ENCODE assay signal across 21 cellular contexts in the genomic region with DNA sequence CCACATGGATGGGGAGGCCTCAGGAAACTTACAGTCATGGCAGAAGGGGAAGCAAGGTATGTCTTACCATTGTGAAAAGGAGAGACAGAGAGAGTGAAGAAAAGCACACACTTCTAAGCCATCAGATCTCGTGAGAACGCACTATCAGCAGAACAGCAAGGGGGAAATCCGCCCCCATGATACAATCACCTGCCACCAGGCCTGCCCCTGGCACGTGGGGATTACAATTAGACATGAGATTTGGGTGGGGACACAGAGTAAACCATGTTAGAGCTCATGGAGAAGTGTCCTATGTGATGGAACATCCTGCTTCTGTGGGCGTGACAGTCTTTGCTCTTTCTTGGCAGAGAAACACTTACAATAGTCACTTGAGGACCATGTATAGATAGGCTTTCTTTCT. TPM values are rescaled to one million over a fixed set of nuclear protein-coding genes. Genes with fewer than 3 reads are reported as not detected.
A peak's percentile ranks its signal among the peaks of the same experiment; 100 is the strongest.
DNase-seq lines count a peak whose midpoint lies in the region; ATAC-seq, FAIRE-seq and TF ChIP-seq lines count a peak whose summit lies in the region.
"Had no signal": no experiment of that assay in that cellular context is flagged by ENCODE, and none has a peak within 500 bp of the region (broad histone marks: within the 10 kb centered on the region; RNA-seq: fewer than 3 reads in every experiment).

No MANE protein-coding gene starts in this region.

- H3K27ac ChIP-seq in HepG2 (ENCODE audit: extremely low read length, insufficient read depth, low read length) = peak overlapping the region; percentile 96
- H3K27ac ChIP-seq in right lobe of liver = no peak overlapping the region
- peak overlapping the region; percentile 8 for H3K27ac ChIP-seq in hepatocyte
- H3K27ac ChIP-seq: 22Rv1, BLaER1, C4-2B had no signal

- FAIRE-seq in HepG2 (lab: Jason Lieb, UNC) (no peak), bronchial epithelial cell (lab: Jason Lieb, UNC) (peak; percentile 36)
- FAIRE-seq: G401.6, GM18507 had no signal

- CTCF ChIA-PET in HepG2 (lab: Yijun Ruan, JAX; ENCODE audit: low intra/inter-chr PET ratio, low total read pairs) = no interaction called here

- H3K4me3 ChIP-seq in HepG2 (replicated peaks in 1 of 3; ENCODE audit: insufficient read depth in 1 of 3, low read depth in 2 of 3, low read length in 3 of 3) = no peak overlapping the region
- H3K4me3 ChIP-seq in right lobe of liver = no peak overlapping the region
- H3K4me3 ChIP-seq in bronchial epithelial cell (ENCODE audit: low read depth, low read length) = no peak overlapping the region
- no peak overlapping the region for H3K4me3 ChIP-seq in hepatocyte
- H3K4me3 ChIP-seq: BLaER1 had no signal

- BruUV-seq in HepG2 (replicated peaks; lab: Mats Ljungman, UMichigan) = no TSS peak

- H3K9me3 ChIP-seq in HepG2 (ENCODE audit: low read length) = no peaks in the 10 kb centered on the region
- no peaks in the 10 kb centered on the region for H3K9me3 ChIP-seq in right lobe of liver
- H3K9me3 ChIP-seq in hepatocyte (ENCODE audit: low read depth) = no peaks in the 10 kb centered on the region
- H3K9me3 ChIP-seq: BLaER1, Caco-2 had no signal

- DNase-seq in HepG2 (ENCODE audit: low spot score) (no peak), right lobe of liver (no peak), bronchial epithelial cell (ENCODE audit: low read depth) (no peak), hepatocyte (ENCODE audit: low spot score) (no peak), kidney tubule cell (ENCODE audit: low spot score) (no peak), NOMO-1 treated with DMSO at 0.1 percent for 48 hours (lab: John Stamatoyannopoulos, UW; ENCODE audit: unreplicated experiment) (no peak), middle frontal gyrus (ENCODE audit: extremely low spot score, low spot score) (no peak)
- DNase-seq: Caco-2; CD4-positive, CD25-positive, alpha-beta regulatory T cell; CD8-positive, alpha-beta T cell; DMS153; DND-41; GOT3; H7; HCEC 1CT had no signal

- TF ChIP-seq CTCF in HepG2 (CRISPR knock-in tag; IDR thresholded peaks at IDR 0.05) (no peak), right lobe of liver (IDR thresholded peaks at IDR 0.05) (no peak), bronchial epithelial cell (IDR thresholded peaks at IDR 0.05; ENCODE audit: insufficient read depth, low read length, severe bottlenecking) (no peak), hepatocyte (IDR thresholded peaks at IDR 0.05; ENCODE audit: poor library complexity) (no peak)

- no peak for TF ChIP-seq EP300 in HepG2 (IDR thresholded peaks at IDR 0.05; ENCODE audit: low read depth in 2 of 2, low read length in 2 of 2)
- TF ChIP-seq EP300 in HepG2 (CRISPR knock-in tag; IDR thresholded peaks at IDR 0.05; ENCODE audit: borderline replicate concordance) = no peak

- peaks cover 2% of the 10 kb centered on the region for H3K79me2 ChIP-seq in HepG2 (ENCODE audit: insufficient read depth, low read length)
- no peaks in the 10 kb centered on the region for H3K79me2 ChIP-seq in hepatocyte

- TF ChIP-seq RAD21 in HepG2 (CRISPR knock-in tag; IDR thresholded peaks at IDR 0.05) = no peak

- WGBS in HepG2 (ENCODE audit: low lambda C conversion rate) = 92% methylated on average over 5 of the region's 5 CpGs
- 57% methylated on average over 5 of the region's 5 CpGs for WGBS in right lobe of liver (ENCODE audit: insufficient coverage, low coverage, low lambda C conversion rate, missing lambda C conversion rate)
- WGBS in hepatocyte (ENCODE audit: low lambda C conversion rate, missing lambda C conversion rate) = 75% methylated on average over 5 of the region's 5 CpGs

- ATAC-seq in HepG2 = no peak
- ATAC-seq in right lobe of liver = no peak
- no peak for ATAC-seq in HG03196 (IDR thresholded peaks at IDR 0.05; ENCODE audit: unreplicated experiment)
- ATAC-seq: CD8-positive, alpha-beta T cell had no signal

- H3K36me3 ChIP-seq in HepG2 (replicated peaks in 1 of 2; ENCODE audit: control insufficient read depth in 1 of 2, insufficient read depth in 2 of 2, low read length in 2 of 2) (no peaks in the 10 kb centered on the region), right lobe of liver (no peaks in the 10 kb centered on the region), bronchial epithelial cell (ENCODE audit: control insufficient read depth, insufficient read depth, low read length) (no peaks in the 10 kb centered on the region), hepatocyte (replicated peaks; ENCODE audit: insufficient read depth, low read depth) (no peaks in the 10 kb centered on the region)
- H3K36me3 ChIP-seq: BLaER1 had no signal

- no peak overlapping the region for H3K9ac ChIP-seq in HepG2 (ENCODE audit: insufficient read depth, low read depth, low read length)
- H3K9ac ChIP-seq: BLaER1 had no signal

- H3K4me2 ChIP-seq in HepG2 (ENCODE audit: low read depth, low read length) (no peak overlapping the region), hepatocyte (no peak overlapping the region)
- H3K4me2 ChIP-seq: BLaER1 had no signal

- intact Hi-C loops in HepG2 (cut with micrococcal nuclease; ENCODE audit: unreplicated experiment) (loop anchor here (2.0 kb wide), 1 partner anchor 79 kb away; a partner anchor contains a TSS), right lobe of liver (cut with DNase I) (no loop called here)

- no peaks in the 10 kb centered on the region for H3K9me2 ChIP-seq in hepatocyte (replicated peaks; ENCODE audit: insufficient read depth)

- TF ChIP-seq POLR2A in HepG2 (IDR thresholded peaks at IDR 0.05; ENCODE audit: insufficient read depth in 1 of 2, low read depth in 2 of 2, low read length in 2 of 2) (no peak), right lobe of liver (IDR thresholded peaks at IDR 0.05) (no peak)

- H4K20me1 ChIP-seq in HepG2 (ENCODE audit: insufficient read depth, low read length) (no peaks in the 10 kb centered on the region), hepatocyte (ENCODE audit: insufficient read depth, poor library complexity, severe bottlenecking) (no peaks in the 10 kb centered on the region)
- H4K20me1 ChIP-seq: BLaER1 had no signal

- peaks cover 64% of the 10 kb centered on the region for H3K4me1 ChIP-seq in HepG2 (ENCODE audit: insufficient read depth, low read length)
- no peaks in the 10 kb centered on the region for H3K4me1 ChIP-seq in right lobe of liver
- H3K4me1 ChIP-seq in hepatocyte (ENCODE audit: insufficient read depth) = peaks cover 17% of the 10 kb centered on the region

- in situ Hi-C loops in HepG2 (cut with HindIII; ENCODE audit: extremely low pct_ligation_motif_present, low pct_unique_long_range_greater_than_20kb) = loop anchor here (5.0 kb wide), 1 partner anchor 83 kb away; no protein-coding TSS in a partner anchor

- H2AFZ ChIP-seq in HepG2 (ENCODE audit: low read length) = no peak overlapping the region
- no peak overlapping the region for H2AFZ ChIP-seq in hepatocyte

- POLR2A ChIA-PET in HepG2 (lab: Yijun Ruan, JAX) = interaction anchor here (1.5 kb wide), 1 partner anchor 11 kb away, joined by 5 read pairs; no protein-coding TSS in a partner anchor

- H3K27me3 ChIP-seq in HepG2 (ENCODE audit: control insufficient read depth in 1 of 2, insufficient read depth in 2 of 2, low read length in 2 of 2) (no peaks in the 10 kb centered on the region), right lobe of liver (no peaks in the 10 kb centered on the region), bronchial epithelial cell (ENCODE audit: control insufficient read depth, insufficient read depth, low read length) (no peaks in the 10 kb centered on the region), hepatocyte (no peaks in the 10 kb centered on the region)
- H3K27me3 ChIP-seq: BLaER1 had no signal

RNA-seq across cellular contexts. Expression of a gene that starts 28.1 kb away (rescaled TPM):
- total RNA-seq in HepG2 (2016; rRNA removed; fragmentation: Illumina TruSeq; extraction: Trizol) (13.3 and 15.2 TPM in 2 replicates), right lobe of liver (1 to 10 TPM; 2.0 to 5.8 (median 3.5) TPM), bronchial epithelial cell (6.4 and 6.8 TPM in 2 replicates), hepatocyte (12.8 and 15.6 TPM in 2 replicates)
- total RNA-seq in HepG2 (2016; cell fraction: cytosol; rRNA removed; fragmentation: Illumina TruSeq; extraction: Trizol; ENCODE audit: low read depth) = 5.0 and 5.3 TPM in 2 replicates
- total RNA-seq in HepG2 (2016; cell fraction: insoluble cytoplasmic fraction; rRNA removed; fragmentation: Illumina TruSeq; extraction: Trizol) = 11.2 and 12.7 TPM in 2 replicates
- total RNA-seq in HepG2 (2016; cell fraction: membrane; rRNA removed; fragmentation: Illumina TruSeq; extraction: Trizol) = 8.0 and 8.5 TPM in 2 replicates
- 16.0 and 20.7 TPM in 2 replicates for total RNA-seq in HepG2 (2016; cell fraction: nucleus; rRNA removed; fragmentation: Illumina TruSeq; extraction: Trizol)
- polyA plus RNA-seq in HepG2 (2011; rRNA removed) (8.2 and 9.5 TPM in 2 replicates), hepatocyte (12.3 and 13.5 TPM in 2 replicates)
- 3.3 and 4.9 TPM in 2 replicates for polyA plus RNA-seq in HepG2 (2011; cell fraction: cytosol; rRNA removed)
- polyA plus RNA-seq in HepG2 (2011; cell fraction: nucleus; rRNA removed) = 20.2 and 21.6 TPM in 2 replicates
- polyA plus RNA-seq in HepG2 (2012) = 22.2 and 38.0 TPM in 2 replicates
- 1.2 and 1.3 TPM in 2 replicates for polyA plus RNA-seq in HepG2 (2016; cell fraction: cytosol; fragmentation: Illumina TruSeq; extraction: Trizol; ENCODE audit: low read depth)
- 10.1 and 10.3 TPM in 2 replicates for polyA plus RNA-seq in HepG2 (2016; cell fraction: insoluble cytoplasmic fraction; fragmentation: Illumina TruSeq; extraction: Trizol; ENCODE audit: low read depth)
- polyA plus RNA-seq in HepG2 (2016; cell fraction: membrane; fragmentation: Illumina TruSeq; extraction: Trizol; ENCODE audit: low read depth) = 2.9 and 3.4 TPM in 2 replicates
- polyA plus RNA-seq in HepG2 (2016; cell fraction: nucleus; fragmentation: Illumina TruSeq; extraction: Trizol; ENCODE audit: insufficient read depth, low read depth) = 51.3 and 54.8 TPM in 2 replicates
- polyA minus RNA-seq in HepG2 (2011; rRNA and poly(A)+ RNA removed; ENCODE audit: low replicate concordance) = 5.6 and 18.7 TPM in 2 replicates
- polyA minus RNA-seq in HepG2 (2011; cell fraction: cytosol; rRNA and poly(A)+ RNA removed) = 7.9 and 9.9 TPM in 2 replicates
- 20.4 and 22.9 TPM in 2 replicates for polyA minus RNA-seq in HepG2 (2011; cell fraction: nucleus; rRNA and poly(A)+ RNA removed)

RNA-seq across cellular contexts. Expression of a gene that starts 42.3 kb away (rescaled TPM):
- total RNA-seq in HepG2 (2016; rRNA removed; fragmentation: Illumina TruSeq; extraction: Trizol) (8.9 and 14.9 TPM in 2 replicates), right lobe of liver (1 to 10 TPM in 4 of 6 experiments, under 1 TPM in 2; 0.74 to 1.6 (median 1.1) TPM), bronchial epithelial cell (3.9 and 4.6 TPM in 2 replicates), hepatocyte (7.7 and 8.6 TPM in 2 replicates)
- 1.1 and 1.4 TPM in 2 replicates for total RNA-seq in HepG2 (2016; cell fraction: cytosol; rRNA removed; fragmentation: Illumina TruSeq; extraction: Trizol; ENCODE audit: low read depth)
- 8.8 and 14.9 TPM in 2 replicates for total RNA-seq in HepG2 (2016; cell fraction: insoluble cytoplasmic fraction; rRNA removed; fragmentation: Illumina TruSeq; extraction: Trizol)
- 3.2 and 4.2 TPM in 2 replicates for total RNA-seq in HepG2 (2016; cell fraction: membrane; rRNA removed; fragmentation: Illumina TruSeq; extraction: Trizol)
- total RNA-seq in HepG2 (2016; cell fraction: nucleus; rRNA removed; fragmentation: Illumina TruSeq; extraction: Trizol) = 5.5 and 7.5 TPM in 2 replicates
- polyA plus RNA-seq in HepG2 (2011; rRNA removed) (2.1 TPM in 2 replicates), hepatocyte (2.3 and 2.8 TPM in 2 replicates)
- polyA plus RNA-seq in HepG2 (2011; cell fraction: cytosol; rRNA removed) = 1.1 and 1.5 TPM in 2 replicates
- polyA plus RNA-seq in HepG2 (2011; cell fraction: nucleus; rRNA removed) = 1.0 and 1.4 TPM in 2 replicates
- polyA plus RNA-seq in HepG2 (2012) = 3.8 and 4.9 TPM in 2 replicates
- 0.29 and 0.35 TPM in 2 replicates for polyA plus RNA-seq in HepG2 (2016; cell fraction: cytosol; fragmentation: Illumina TruSeq; extraction: Trizol; ENCODE audit: low read depth)
- polyA plus RNA-seq in HepG2 (2016; cell fraction: insoluble cytoplasmic fraction; fragmentation: Illumina TruSeq; extraction: Trizol; ENCODE audit: low read depth) = 5.3 and 5.6 TPM in 2 replicates
- polyA plus RNA-seq in HepG2 (2016; cell fraction: membrane; fragmentation: Illumina TruSeq; extraction: Trizol; ENCODE audit: low read depth) = 1.1 and 1.2 TPM in 2 replicates
- 4.8 and 5.5 TPM in 2 replicates for polyA plus RNA-seq in HepG2 (2016; cell fraction: nucleus; fragmentation: Illumina TruSeq; extraction: Trizol; ENCODE audit: insufficient read depth, low read depth)
- polyA minus RNA-seq in HepG2 (2011; rRNA and poly(A)+ RNA removed; ENCODE audit: low replicate concordance) = 0.65 and 1.8 TPM in 2 replicates
- 4.2 and 5.5 TPM in 2 replicates for polyA minus RNA-seq in HepG2 (2011; cell fraction: cytosol; rRNA and poly(A)+ RNA removed)
- 8.0 and 8.1 TPM in 2 replicates for polyA minus RNA-seq in HepG2 (2011; cell fraction: nucleus; rRNA and poly(A)+ RNA removed)

Comparison
In these comparisons a context has a peak if more than half of its experiments do, and no peak if none do; other contexts are left out.
1. H3K27ac ChIP-seq: peak in HepG2 (single experiment) and hepatocyte (single experiment); none in right lobe of liver (0 of 3).